Comparison of ENCODE assay signal across 8 cellular contexts in the genomic region with DNA sequence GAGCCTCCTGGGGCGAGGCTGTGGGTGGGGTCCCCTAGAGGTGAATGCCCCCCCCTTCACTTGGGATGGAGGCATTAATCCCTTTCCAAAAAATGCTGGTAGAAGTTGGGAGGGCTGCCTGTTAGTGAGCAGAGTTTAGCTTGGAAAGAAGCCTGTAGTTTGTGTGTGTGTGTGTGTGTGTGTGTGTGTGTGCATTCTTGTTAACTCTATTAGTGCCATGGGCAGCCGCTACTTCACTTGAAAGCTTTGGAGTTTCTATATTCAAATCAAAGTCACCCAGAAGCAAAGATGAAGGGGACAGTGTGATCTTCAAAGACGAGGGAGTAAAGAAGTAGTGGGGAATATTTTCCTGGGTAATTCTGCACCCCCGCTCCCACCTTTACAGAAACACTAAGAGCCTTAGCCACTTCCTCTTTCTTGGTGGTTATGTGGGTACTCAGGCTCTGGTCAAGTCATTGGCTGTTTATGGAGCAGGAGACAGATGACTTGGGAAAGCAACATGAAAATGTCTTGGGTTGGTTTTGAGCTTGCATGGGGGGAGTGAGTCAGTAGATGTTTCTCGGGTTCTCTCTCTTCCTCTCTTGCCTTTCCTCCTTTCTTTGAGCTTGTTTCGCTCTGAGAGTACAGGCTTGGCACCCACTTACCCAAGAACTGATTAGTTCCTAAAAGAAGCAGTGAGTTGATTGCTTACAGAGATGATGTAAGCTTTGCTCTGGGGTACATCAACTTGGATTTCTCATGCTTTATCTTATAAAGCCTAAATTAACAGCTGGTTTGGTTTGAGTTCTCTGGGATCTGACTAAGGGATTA. TPM values are rescaled to one million over a fixed set of nuclear protein-coding genes. Genes with fewer than 3 reads are reported as not detected.
DNase-seq lines count a peak whose midpoint lies in the region; ATAC-seq and TF ChIP-seq lines count a peak whose summit lies in the region.

No MANE protein-coding gene starts in this region.

- H3K36me3 ChIP-seq in mesodermal cell (ENCODE audit: control insufficient read depth, insufficient read depth, low read length): peaks cover 33% of the 10 kb centered on the region

- 0 out of 2 replicates have a peak, but pooled peaks cover 9% of the 10 kb centered on the region for H3K36me3 Mint-ChIP-seq in HFFc6 (ENCODE audit: low read depth)
- H3K36me3 Mint-ChIP-seq in activated naive CD8-positive, alpha-beta T cell treated with anti-CD3 and anti-CD28 coated beads, Interleukin-2, amount 50 U/mL, for 24 hours (ENCODE audit: low read depth): no peaks in the 10 kb centered on the region

- peak overlapping the region; percentile 55 for H3K4me3 Mint-ChIP-seq in HFFc6
- H3K4me3 Mint-ChIP-seq in activated naive CD8-positive, alpha-beta T cell treated with anti-CD3 and anti-CD28 coated beads, Interleukin-2, amount 50 U/mL, for 24 hours: no peak overlapping the region

- no peaks in the 10 kb centered on the region for H3K9me3 ChIP-seq in mesodermal cell (ENCODE audit: control insufficient read depth, low read length)

- no peak overlapping the region for H3K4me3 ChIP-seq in mesodermal cell (ENCODE audit: extremely low read depth, insufficient read depth, low read length, poor library complexity, severe bottlenecking)

- H3K27me3 Mint-ChIP-seq in HFFc6 (ENCODE audit: insufficient read depth): peaks cover 1% of the 10 kb centered on the region; the same call in 1 of the 2 replicates
- H3K27me3 Mint-ChIP-seq in activated naive CD8-positive, alpha-beta T cell treated with anti-CD3 and anti-CD28 coated beads, Interleukin-2, amount 50 U/mL, for 24 hours: peaks cover 86% of the 10 kb centered on the region

- DNase-seq in AG20443 (ENCODE audit: low spot score): peak; percentile 40
- peak; percentile 43 for DNase-seq in HFFc6
- peak; percentile 14 for DNase-seq in activated naive CD8-positive, alpha-beta T cell treated with anti-CD3 and anti-CD28 coated beads, Interleukin-2, amount 50 U/mL, for 24 hours
- DNase-seq in GM10266 (ENCODE audit: extremely low spot score): no peak
- DNase-seq in occipital lobe (lab: John Stamatoyannopoulos, UW): no peak
- DNase-seq in effector CD8-positive, alpha-beta T cell (lab: John Stamatoyannopoulos, UW): no peak

- TF ChIP-seq CTCF in HFFc6 (IDR thresholded peaks at IDR 0.05): no peak
- no peak for TF ChIP-seq CTCF in GM10266 (IDR thresholded peaks at IDR 0.05; ENCODE audit: control insufficient read depth, insufficient read depth, low read depth, missing control alignments)

- WGBS in mesodermal cell (ENCODE audit: insufficient coverage in 2 of 2), 2 experiments: 86 to 100% methylated on average over 1 of the region's 6 CpGs

- H3K4me1 ChIP-seq in mesodermal cell (ENCODE audit: control insufficient read depth, insufficient read depth, low read length, poor library complexity, severe bottlenecking): peaks cover 93% of the 10 kb centered on the region

- peak overlapping the region; percentile 78 for H3K27ac ChIP-seq in mesodermal cell (ENCODE audit: low read depth, low read length, severe bottlenecking)

- peak overlapping the region; percentile 50 for H3K27ac Mint-ChIP-seq in HFFc6
- no peak overlapping the region for H3K27ac Mint-ChIP-seq in activated naive CD8-positive, alpha-beta T cell treated with anti-CD3 and anti-CD28 coated beads, Interleukin-2, amount 50 U/mL, for 24 hours

- no peaks in the 10 kb centered on the region for H3K9me3 Mint-ChIP-seq in HFFc6
- H3K9me3 Mint-ChIP-seq in activated naive CD8-positive, alpha-beta T cell treated with anti-CD3 and anti-CD28 coated beads, Interleukin-2, amount 50 U/mL, for 24 hours: no peaks in the 10 kb centered on the region

- H3K4me1 Mint-ChIP-seq in HFFc6 (ENCODE audit: low read depth): peaks cover 58% of the 10 kb centered on the region
- H3K4me1 Mint-ChIP-seq in activated naive CD8-positive, alpha-beta T cell treated with anti-CD3 and anti-CD28 coated beads, Interleukin-2, amount 50 U/mL, for 24 hours: peaks cover 38% of the 10 kb centered on the region

- peak; percentile 92 for ATAC-seq in activated naive CD8-positive, alpha-beta T cell treated with anti-CD3 and anti-CD28 coated beads, Interleukin-2, amount 50 U/mL, for 24 hours
- no peak for ATAC-seq in GM19463 (IDR thresholded peaks at IDR 0.05; ENCODE audit: unreplicated experiment)

RNA-seq across cellular contexts. Expression of gene TCF7L2, which starts 35.9 kb away (rescaled TPM):
- total RNA-seq in HFFc6 (2021; fragmentation: NEBNext Ultra II Directional; extraction: Animal tissue kit (Norgen Biotek cat#: 25700)): 10 to 100 TPM; 14.6 to 18.1 (median 16.2) TPM
- polyA plus RNA-seq in mesodermal cell (2013, experiment 1 of 2): 26.1 TPM
- 21.6 TPM for polyA plus RNA-seq in mesodermal cell (2013, experiment 2 of 2)
- 1.9 TPM for total RNA-seq in occipital lobe

Comparison
In these comparisons a context has a peak if more than half of its experiments do, and no peak if none do; other contexts are left out.
1. DNase-seq: peak in AG20443 (single experiment), HFFc6 (single experiment) and activated naive CD8-positive, alpha-beta T cell treated with anti-CD3 and anti-CD28 coated beads, Interleukin-2, amount 50 U/mL, for 24 hours (single experiment); none in GM10266 (single experiment), occipital lobe (single experiment) and effector CD8-positive, alpha-beta T cell (single experiment).